Comparison of ENCODE assay signal across 1 cellular context in the genomic region with DNA sequence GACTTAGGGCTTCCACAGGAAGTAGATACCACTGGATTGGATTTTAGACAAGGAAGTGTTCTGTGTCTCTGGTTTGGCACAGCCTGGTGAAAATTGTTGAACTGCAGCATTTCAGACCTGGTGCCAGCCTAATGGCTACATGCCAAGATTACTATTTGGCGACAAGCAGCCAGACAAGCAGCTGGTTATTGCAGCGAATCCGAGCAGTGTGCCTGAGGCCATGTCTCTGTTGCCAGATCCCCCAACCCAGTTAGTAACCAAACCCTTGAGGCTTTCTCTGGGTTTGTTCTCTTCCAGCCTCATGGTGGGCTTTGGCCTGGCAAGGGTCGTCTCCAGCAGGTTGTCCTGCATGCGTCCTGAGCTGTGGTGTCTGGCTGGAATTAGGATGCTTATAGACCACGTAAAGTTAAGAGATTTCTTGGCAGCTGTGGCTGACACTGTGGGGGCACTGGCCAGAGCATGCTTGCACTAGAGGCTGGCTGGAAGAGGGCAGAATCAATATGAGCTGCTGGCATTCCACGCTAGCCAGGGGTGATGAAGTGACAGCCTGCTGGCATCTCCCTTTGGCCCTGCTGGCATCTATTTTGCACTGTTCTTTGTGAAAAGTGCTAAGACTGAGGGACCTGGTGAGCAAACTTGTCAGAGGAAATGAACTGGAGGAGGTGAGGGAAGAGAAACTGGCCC.
TF ChIP-seq lines count a peak whose summit lies in the region.

No MANE protein-coding gene starts in this region.

TF ChIP-seq in HepG2, 621 proteins besides CTCF, POLR2A, EP300 and RAD21 (continued from another document):
- TF ChIP-seq, protein P1, sequence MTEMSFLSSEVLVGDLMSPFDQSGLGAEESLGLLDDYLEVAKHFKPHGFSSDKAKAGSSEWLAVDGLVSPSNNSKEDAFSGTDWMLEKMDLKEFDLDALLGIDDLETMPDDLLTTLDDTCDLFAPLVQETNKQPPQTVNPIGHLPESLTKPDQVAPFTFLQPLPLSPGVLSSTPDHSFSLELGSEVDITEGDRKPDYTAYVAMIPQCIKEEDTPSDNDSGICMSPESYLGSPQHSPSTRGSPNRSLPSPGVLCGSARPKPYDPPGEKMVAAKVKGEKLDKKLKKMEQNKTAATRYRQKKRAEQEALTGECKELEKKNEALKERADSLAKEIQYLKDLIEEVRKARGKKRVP (CRISPR knock-in tag; IDR thresholded peaks at IDR 0.05): no peak
- TF ChIP-seq LCORL (IDR thresholded peaks at IDR 0.05) (no peak), LCORL (CRISPR knock-in tag; IDR thresholded peaks at IDR 0.05) (no peak), MTA1 (CRISPR knock-in tag; IDR thresholded peaks at IDR 0.05; ENCODE audit: borderline replicate concordance) (no peak), SNRNP70 (IDR thresholded peaks at IDR 0.05; ENCODE audit: low read depth, low read length) (no peak), ZNF879 (CRISPR knock-in tag; IDR thresholded peaks at IDR 0.05) (no peak), POGZ (CRISPR knock-in tag; IDR thresholded peaks at IDR 0.05) (no peak), CENPX (CRISPR knock-in tag; IDR thresholded peaks at IDR 0.05) (no peak)
- TF ChIP-seq, protein P2, sequence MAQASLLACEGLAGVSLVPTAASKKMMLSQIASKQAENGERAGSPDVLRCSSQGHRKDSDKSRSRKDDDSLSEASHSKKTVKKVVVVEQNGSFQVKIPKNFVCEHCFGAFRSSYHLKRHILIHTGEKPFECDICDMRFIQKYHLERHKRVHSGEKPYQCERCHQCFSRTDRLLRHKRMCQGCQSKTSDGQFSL (CRISPR knock-in tag; IDR thresholded peaks at IDR 0.05): no peak
- TF ChIP-seq, protein P3, sequence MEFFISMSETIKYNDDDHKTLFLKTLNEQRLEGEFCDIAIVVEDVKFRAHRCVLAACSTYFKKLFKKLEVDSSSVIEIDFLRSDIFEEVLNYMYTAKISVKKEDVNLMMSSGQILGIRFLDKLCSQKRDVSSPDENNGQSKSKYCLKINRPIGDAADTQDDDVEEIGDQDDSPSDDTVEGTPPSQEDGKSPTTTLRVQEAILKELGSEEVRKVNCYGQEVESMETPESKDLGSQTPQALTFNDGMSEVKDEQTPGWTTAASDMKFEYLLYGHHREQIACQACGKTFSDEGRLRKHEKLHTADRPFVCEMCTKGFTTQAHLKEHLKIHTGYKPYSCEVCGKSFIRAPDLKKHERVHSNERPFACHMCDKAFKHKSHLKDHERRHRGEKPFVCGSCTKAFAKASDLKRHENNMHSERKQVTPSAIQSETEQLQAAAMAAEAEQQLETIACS (CRISPR knock-in tag; IDR thresholded peaks at IDR 0.05): no peak
TF ChIP-seq in HepG2: peak in this region for 0.
